Comparison of ENCODE assay signal across 11 cellular contexts in genomic region chr7:92635538-92635937, GRCh38. TPM values are rescaled to one million over a fixed set of nuclear protein-coding genes. Genes with fewer than 3 reads are reported as not detected.
DNase-seq lines count a peak whose midpoint lies in the region; TF ChIP-seq lines count a peak whose summit lies in the region.
"Had no signal": no experiment of that assay in that cellular context is flagged by ENCODE, and none has a peak within 500 bp of the region (broad histone marks: within the 10 kb centered on the region; RNA-seq: fewer than 3 reads in every experiment).

No MANE protein-coding gene starts in this region.

- DNase-seq in DMS53 (lab: John Stamatoyannopoulos, UW) = peak; percentile 23
- no peak for DNase-seq in DMS53 treated with DMSO at 0.1 percent for 48 hours (lab: John Stamatoyannopoulos, UW; ENCODE audit: unreplicated experiment)
- DNase-seq in NB4 (ENCODE audit: low read depth) = peak; percentile 17
- DNase-seq in caudate nucleus (lab: John Stamatoyannopoulos, UW) = no peak
- no peak for DNase-seq in sigmoid colon
- DNase-seq in posterior vena cava (ENCODE audit: low spot score) = no peak
- DNase-seq in HPDE6-E6E7 (ENCODE audit: extremely low spot score) = no peak
- no peak for DNase-seq in activated CD4-positive, CD25-positive, alpha-beta regulatory T cell (lab: John Stamatoyannopoulos, UW)
- DNase-seq: NCI-H2171 treated with DMSO at 0.1 percent for 48 hours had no signal

- TF ChIP-seq EP300 in sigmoid colon (IDR thresholded peaks at IDR 0.05) = no peak

- peaks cover 0 to 36% (median 23%) of the 10 kb centered on the region in 4 donors for H3K4me1 ChIP-seq in sigmoid colon

- no peak overlapping the region for H3K4me3 ChIP-seq in NB4 (ENCODE audit: low read depth, low read length)
- H3K4me3 ChIP-seq in sigmoid colon = no peak overlapping the region
- H3K4me3 ChIP-seq: GM23338 had no signal

- no peak for TF ChIP-seq CTCF in NB4 (IDR thresholded peaks at IDR 0.05; ENCODE audit: low read depth, low read length)
- TF ChIP-seq CTCF in sigmoid colon (IDR thresholded peaks at IDR 0.05) = no peak

- no peaks in the 10 kb centered on the region for H3K36me3 ChIP-seq in sigmoid colon

- TF ChIP-seq POLR2A in NB4 (IDR thresholded peaks at IDR 0.05; ENCODE audit: extremely low read depth, insufficient read length) (no peak), sigmoid colon (IDR thresholded peaks at IDR 0.05) (no peak)

- intact Hi-C loops in sigmoid colon (cut with DNase I) = no loop called here
- intact Hi-C loops in posterior vena cava (cut with DNase I) = loop anchor here in 1 of 2 donors (10.0 kb wide), 1 partner anchor 199 kb away; the partner anchor contains the start of gene CDK6

- no peaks in the 10 kb centered on the region for H3K27me3 ChIP-seq in sigmoid colon

- WGBS in sigmoid colon, 2 donors = 45 to 53% methylated on average over 4 of the region's 4 CpGs

- no peaks in the 10 kb centered on the region for H3K9me3 ChIP-seq in sigmoid colon

- H3K27ac ChIP-seq in caudate nucleus (ENCODE audit: low read depth, low read length) = peak overlapping the region; percentile 74
- H3K27ac ChIP-seq in sigmoid colon = peak overlapping the region in 3 of 4 donors; percentile 69 to 72 (median 71)
- H3K27ac ChIP-seq: 22Rv1 had no signal

RNA-seq across cellular contexts. Expression of gene FAM133B, which starts 45.3 kb away (rescaled TPM):
- total RNA-seq in sigmoid colon (10 to 100 TPM; 23.8 to 28.3 (median 25.7) TPM), posterior vena cava (10 to 100 TPM; 20.2 to 21.1 TPM)
- 10 to 100 TPM; 10.9 to 13.4 (median 12.0) TPM for polyA plus RNA-seq in sigmoid colon

Comparison
In these comparisons a context has a peak if more than half of its experiments do, and no peak if none do; other contexts are left out.
1. DNase-seq: peak in DMS53 (single experiment) and NB4 (single experiment); none in DMS53 treated with DMSO at 0.1 percent for 48 hours (single experiment), caudate nucleus (0 of 61), sigmoid colon (single experiment), posterior vena cava (single experiment), HPDE6-E6E7 (single experiment) and activated CD4-positive, CD25-positive, alpha-beta regulatory T cell (0 of 4).